In genomic region chr12:90593596-90594290, GRCh38 we compare ENCODE assay signal across 23 cellular contexts.
DNase-seq lines count a peak whose midpoint lies in the region; ATAC-seq, FAIRE-seq and TF ChIP-seq lines count a peak whose summit lies in the region.
"Had no signal": no experiment of that assay in that cellular context is flagged by ENCODE, and none has a peak within 500 bp of the region (broad histone marks: within the 10 kb centered on the region; RNA-seq: fewer than 3 reads in every experiment).

No MANE protein-coding gene starts in this region.

- no peaks in the 10 kb centered on the region for H4K20me1 ChIP-seq in IMR-90 (ENCODE audit: insufficient read depth, low read length)

- H3K9me3 ChIP-seq in IMR-90 (ENCODE audit: control insufficient read depth, insufficient read depth, low read length), result no peaks in the 10 kb centered on the region
- H3K9me3 ChIP-seq in BE2C, result no peaks in the 10 kb centered on the region
- H3K9me3 ChIP-seq: MG63 had no signal

- H3K14ac ChIP-seq in IMR-90 (replicated peaks; ENCODE audit: low read depth, low read length), result no peak overlapping the region

- no peaks in the 10 kb centered on the region for H3K79me1 ChIP-seq in IMR-90 (ENCODE audit: low read depth in 1 of 2, low read length in 2 of 2)

- FAIRE-seq in D721Med (lab: Jason Lieb, UNC) (peak; percentile 25), bronchial epithelial cell (lab: Jason Lieb, UNC) (no peak)
- FAIRE-seq: HepG2, K562 had no signal

- H3K9ac ChIP-seq in IMR-90 (ENCODE audit: low read depth, low read length), result no peak overlapping the region

- H3K4me3 ChIP-seq in IMR-90 (ENCODE audit: insufficient read depth, low read depth, low read length) (no peak overlapping the region), bronchial epithelial cell (ENCODE audit: low read depth, low read length) (no peak overlapping the region), BE2C (ENCODE audit: low read depth, low read length) (no peak overlapping the region)
- H3K4me3 ChIP-seq: K562, MG63 had no signal

- no peak overlapping the region for H4K8ac ChIP-seq in IMR-90 (ENCODE audit: low read depth in 2 of 2, low read length in 2 of 2)

- no peak for TF ChIP-seq RAD21 in IMR-90 (IDR thresholded peaks at IDR 0.05; ENCODE audit: low read length)

- H2AFZ ChIP-seq in IMR-90 (replicated peaks; ENCODE audit: low read length, poor library complexity), result no peak overlapping the region

- H3K27ac ChIP-seq in IMR-90 (ENCODE audit: insufficient read depth, low read length) (no peak overlapping the region), foreskin keratinocyte (no peak overlapping the region)
- H3K27ac ChIP-seq: C4-2B, RWPE1 had no signal

- H2BK120ac ChIP-seq in IMR-90 (ENCODE audit: low read depth, low read length), result no peak overlapping the region

- no peak overlapping the region for H4K91ac ChIP-seq in IMR-90 (ENCODE audit: insufficient read depth, low read depth, low read length)

- no peak overlapping the region for H4K5ac ChIP-seq in IMR-90 (ENCODE audit: low read depth, low read length)

- H2AK5ac ChIP-seq in IMR-90 (ENCODE audit: low read depth, low read length), result no peak overlapping the region

- no peaks in the 10 kb centered on the region for H3K9me1 ChIP-seq in IMR-90 (ENCODE audit: insufficient read depth, low read length)

- H3K4me1 ChIP-seq in IMR-90 (ENCODE audit: control insufficient read depth, insufficient read depth, low read length) (no peaks in the 10 kb centered on the region), foreskin keratinocyte (peaks cover 7% of the 10 kb centered on the region), BE2C (no peaks in the 10 kb centered on the region)

- in situ Hi-C loops in IMR-90 (cut with MboI; ENCODE audit: low sequenced_read_pairs), result no loop called here

- H3K36me3 ChIP-seq in IMR-90 (ENCODE audit: control insufficient read depth, insufficient read depth, low read length), result no peaks in the 10 kb centered on the region
- no peaks in the 10 kb centered on the region for H3K36me3 ChIP-seq in bronchial epithelial cell (ENCODE audit: control insufficient read depth, insufficient read depth, low read length)
- H3K36me3 ChIP-seq in BE2C, result no peaks in the 10 kb centered on the region
- H3K36me3 ChIP-seq: MG63 had no signal

- ATAC-seq in IMR-90 (ENCODE audit: low read depth) (no peak), foreskin keratinocyte (no peak)
- ATAC-seq: CD8-positive, alpha-beta T cell; HepG2; K562; Panc1 had no signal

- no CpG with 5 or more reads among the region's 2 CpGs for WGBS in IMR-90 (ENCODE audit: extremely low coverage in 2 of 2, insufficient read length in 1 of 2), 2 experiments

- no peak overlapping the region for H2BK15ac ChIP-seq in IMR-90 (ENCODE audit: low read depth, low read length)

- BruUV-seq in IMR-90 (replicated peaks; lab: Mats Ljungman, UMichigan), result no TSS peak

- CTCF ChIA-PET in IMR-90 (lab: Yijun Ruan, JAX), result no interaction called here

- no peak overlapping the region for H2BK20ac ChIP-seq in IMR-90 (ENCODE audit: low read depth, low read length)

- intact Hi-C loops in IMR-90 (cut with micrococcal nuclease), result no loop called here

- POLR2A ChIA-PET in IMR-90 (lab: Charles Lee; ENCODE audit: unreplicated experiment), result interaction anchor here (0.6 kb wide), 1 partner anchor 888 kb away, joined by 6 read pairs; no protein-coding TSS in a partner anchor

- dilution Hi-C loops in IMR-90 (cut with HindIII; ENCODE audit: low sequenced_read_pairs, unreplicated experiment), result no loop called here

- H3K23ac ChIP-seq in IMR-90 (ENCODE audit: low read depth, low read length), result no peak overlapping the region

- TF ChIP-seq CTCF in D721Med (IDR thresholded peaks at IDR 0.05; ENCODE audit: insufficient read depth, missing control alignments) (no peak), IMR-90 (conservative IDR thresholded peaks at IDR 0.05; ENCODE audit: low read depth, low read length) (no peak), bronchial epithelial cell (IDR thresholded peaks at IDR 0.05; ENCODE audit: insufficient read depth, low read length, severe bottlenecking) (no peak), foreskin keratinocyte (conservative IDR thresholded peaks at IDR 0.05) (no peak), BE2C (IDR thresholded peaks at IDR 0.05; ENCODE audit: low read depth, low read length) (no peak)

- H3K56ac ChIP-seq in IMR-90 (ENCODE audit: extremely low read depth, insufficient read depth, low read length), result no peak overlapping the region

- H3K4me2 ChIP-seq in IMR-90 (ENCODE audit: low read depth, low read length), result no peak overlapping the region

- H3K4ac ChIP-seq in IMR-90 (ENCODE audit: low read depth, low read length), result no peak overlapping the region

- H2AK9ac ChIP-seq in IMR-90 (replicated peaks; ENCODE audit: low read depth, low read length, poor library complexity), result no peak overlapping the region

- H2BK5ac ChIP-seq in IMR-90 (ENCODE audit: low read depth, low read length, poor library complexity, severe bottlenecking), result no peak overlapping the region

- DNase-seq in D721Med (ENCODE audit: insufficient read length, low spot score) (no peak), IMR-90 (peak; percentile 1), bronchial epithelial cell (ENCODE audit: low read depth) (peak; percentile 70), foreskin keratinocyte (peak; percentile 24 to 46), NCI-H1417 treated with DMSO at 0.1 percent for 48 hours (lab: John Stamatoyannopoulos, UW) (no peak), DMS153 treated with DMSO at 0.1 percent for 48 hours (lab: John Stamatoyannopoulos, UW; ENCODE audit: unreplicated experiment) (no peak), BE2C (no peak)
- DNase-seq: CD8-positive, alpha-beta T cell; DND-41; GOT3; MG63; NCI-H1694; NCI-H2029 treated with DMSO at 0.1 percent for 48 hours; NCI-H2171 treated with DMSO at 0.1 percent for 48 hours; NCI-H446 treated with DMSO at 0.1 percent for 48 hours; NCI-H526; SHP77; T-helper 1 cell had no signal

- TF ChIP-seq POLR2A in IMR-90 (IDR thresholded peaks at IDR 0.05; ENCODE audit: low read depth, low read length), result no peak

- H3K27me3 ChIP-seq in IMR-90 (ENCODE audit: control insufficient read depth, insufficient read depth, low read length) (no peaks in the 10 kb centered on the region), bronchial epithelial cell (ENCODE audit: control insufficient read depth, insufficient read depth, low read length) (no peaks in the 10 kb centered on the region), foreskin keratinocyte (no peaks in the 10 kb centered on the region), BE2C (no peaks in the 10 kb centered on the region)
- H3K27me3 ChIP-seq: MG63 had no signal

- H3K18ac ChIP-seq in IMR-90 (ENCODE audit: low read depth, low read length), result no peak overlapping the region

TF ChIP-seq in IMR-90, 13 proteins besides CTCF, POLR2A, EP300 and RAD21:
- TF ChIP-seq MAFK (IDR thresholded peaks at IDR 0.05; ENCODE audit: low read depth, low read length) (no peak), CEBPB (IDR thresholded peaks at IDR 0.05; ENCODE audit: low read depth, low read length) (no peak), RCOR1 (IDR thresholded peaks at IDR 0.05; ENCODE audit: insufficient replicate concordance, low read length) (no peak), MXI1 (IDR thresholded peaks at IDR 0.05; ENCODE audit: borderline replicate concordance, low read depth, low read length) (no peak), SMC3 (IDR thresholded peaks at IDR 0.05; ENCODE audit: low read depth, low read length) (no peak), USF2 (IDR thresholded peaks at IDR 0.05; ENCODE audit: low read depth, low read length) (no peak), CHD1 (IDR thresholded peaks at IDR 0.05; ENCODE audit: low read depth, low read length) (no peak), RFX5 (IDR thresholded peaks at IDR 0.05; ENCODE audit: low read depth, low read length) (no peak)
TF ChIP-seq in IMR-90: peak in this region for 0.

Comparison
In these comparisons a context has a peak if more than half of its experiments do, and no peak if none do; other contexts are left out.
1. DNase-seq: peak in IMR-90 (single experiment), bronchial epithelial cell (single experiment) and foreskin keratinocyte (2 of 2); none in D721Med (single experiment), NCI-H1417 treated with DMSO at 0.1 percent for 48 hours (single experiment), DMS153 treated with DMSO at 0.1 percent for 48 hours (single experiment) and BE2C (single experiment).